In genomic region chr4:148435654-148436406, GRCh38 we compare ENCODE assay signal across 12 cellular contexts.
"Had no signal": no experiment of that assay in that cellular context is flagged by ENCODE, and none has a peak within 500 bp of the region (broad histone marks: within the 10 kb centered on the region; RNA-seq: fewer than 3 reads in every experiment).

No MANE protein-coding gene starts in this region.

- H3K27me3 ChIP-seq: body of pancreas, pancreas, tibial artery had no signal

- DNase-seq: activated CD4-positive, alpha-beta T cell treated with anti-CD3 and anti-CD28 coated beads for 48 hours; activated CD8-positive, alpha-beta memory T cell treated with anti-CD3 and anti-CD28 coated beads, Interleukin-2, amount 50 U/mL, for 48 hours; activated CD8-positive, alpha-beta T cell treated with anti-CD3 and anti-CD28 coated beads, Interleukin-2, amount 10 ng/mL, durations not matched to agents 7 days and 5 days; activated naive CD4-positive, alpha-beta T cell treated with anti-CD3 and anti-CD28 coated beads for 36 hours; amniotic stem cell; SK-N-SH; tibial artery had no signal

- ATAC-seq: activated CD8-positive, alpha-beta T cell treated with anti-CD3 and anti-CD28 coated beads, Interleukin-2, amount 10 ng/mL, durations not matched to agents 7 days and 5 days; body of pancreas; stimulated activated effector memory CD8-positive, alpha-beta T cell treated with anti-CD3 and anti-CD28 coated beads, Interleukin-12 subunit alpha, Interleukin-12 subunit beta, amount 100 ng/mL, for 72 hours; WTC11 had no signal

- H3K9me3 ChIP-seq: body of pancreas, pancreas, SK-N-SH, tibial artery had no signal

- H3K27ac ChIP-seq: pancreas, skin epidermis, tibial artery had no signal

- H3K36me3 Mint-ChIP-seq: WTC11 had no signal

- H3K4me3 ChIP-seq: body of pancreas, pancreas, skin epidermis, tibial artery had no signal

- H3K9me3 Mint-ChIP-seq: activated naive CD4-positive, alpha-beta T cell treated with anti-CD3 and anti-CD28 coated beads for 36 hours; stimulated activated effector memory CD8-positive, alpha-beta T cell treated with anti-CD3 and anti-CD28 coated beads, Interleukin-12 subunit alpha, Interleukin-12 subunit beta, amount 100 ng/mL, for 72 hours; WTC11 had no signal

- H3K27ac Mint-ChIP-seq: activated CD8-positive, alpha-beta T cell treated with anti-CD3 and anti-CD28 coated beads, Interleukin-2, amount 10 ng/mL, durations not matched to agents 7 days and 5 days; activated naive CD4-positive, alpha-beta T cell treated with anti-CD3 and anti-CD28 coated beads for 36 hours; stimulated activated effector memory CD8-positive, alpha-beta T cell treated with anti-CD3 and anti-CD28 coated beads, Interleukin-12 subunit alpha, Interleukin-12 subunit beta, amount 100 ng/mL, for 72 hours; WTC11 had no signal

- H3K4me3 Mint-ChIP-seq: activated CD8-positive, alpha-beta T cell treated with anti-CD3 and anti-CD28 coated beads, Interleukin-2, amount 10 ng/mL, durations not matched to agents 7 days and 5 days; activated naive CD4-positive, alpha-beta T cell treated with anti-CD3 and anti-CD28 coated beads for 36 hours; WTC11 had no signal

- H3K4me2 ChIP-seq: SK-N-SH had no signal

- H3K36me3 ChIP-seq: pancreas had no signal

- H3K9ac ChIP-seq: SK-N-SH had no signal
